In genomic region chr18:9055185-9055584, GRCh38 we compare ENCODE assay signal across 9 cellular contexts. TPM values are rescaled to one million over a fixed set of nuclear protein-coding genes. Genes with fewer than 3 reads are reported as not detected.
A peak's percentile ranks its signal among the peaks of the same experiment; 100 is the strongest.
DNase-seq lines count a peak whose midpoint lies in the region; ATAC-seq and TF ChIP-seq lines count a peak whose summit lies in the region.
"Had no signal": no experiment of that assay in that cellular context is flagged by ENCODE, and none has a peak within 500 bp of the region (broad histone marks: within the 10 kb centered on the region; RNA-seq: fewer than 3 reads in every experiment).

No MANE protein-coding gene starts in this region.

- H3K9ac ChIP-seq in OCI-LY1 (ENCODE audit: low read length) (peak overlapping the region; percentile 2; the same call in 1 of the 2 replicates), fibroblast of lung (ENCODE audit: insufficient read depth, low read length) (no peak overlapping the region)

- ATAC-seq in GM19043 (IDR thresholded peaks at IDR 0.05; ENCODE audit: low read depth, unreplicated experiment) = peak; percentile 58
- peak; percentile 92 for ATAC-seq in thoracic aorta (ENCODE audit: insufficient number of reproducible peaks, low FRiP score, low read depth)
- no peak for ATAC-seq in HG02798 (IDR thresholded peaks at IDR 0.05; ENCODE audit: poor library complexity, unreplicated experiment)
- ATAC-seq in HG02870 (IDR thresholded peaks at IDR 0.05; ENCODE audit: unreplicated experiment) = no peak

- peaks cover 1% of the 10 kb centered on the region for H3K27me3 Mint-ChIP-seq in endothelial cell (ENCODE audit: unreplicated experiment)
- H3K27me3 Mint-ChIP-seq: activated naive CD4-positive, alpha-beta T cell treated with anti-CD3 and anti-CD28 coated beads, Interleukin-2, amount 50 U/mL, for 24 hours had no signal

- no peak overlapping the region for H3K27ac Mint-ChIP-seq in endothelial cell (ENCODE audit: unreplicated experiment)
- H3K27ac Mint-ChIP-seq: activated naive CD4-positive, alpha-beta T cell treated with anti-CD3 and anti-CD28 coated beads, Interleukin-2, amount 50 U/mL, for 24 hours had no signal

- no peak overlapping the region for H3K4me3 Mint-ChIP-seq in endothelial cell (ENCODE audit: unreplicated experiment)
- H3K4me3 Mint-ChIP-seq: activated naive CD4-positive, alpha-beta T cell treated with anti-CD3 and anti-CD28 coated beads, Interleukin-2, amount 50 U/mL, for 24 hours had no signal

- H3K36me3 ChIP-seq in OCI-LY1 (ENCODE audit: insufficient read depth, low read length) = no peaks in the 10 kb centered on the region
- H3K36me3 ChIP-seq in fibroblast of lung (ENCODE audit: control insufficient read depth, insufficient read depth, low read length) = no peaks in the 10 kb centered on the region
- no peaks in the 10 kb centered on the region for H3K36me3 ChIP-seq in thoracic aorta

- peak overlapping the region; percentile 80; the same call in 1 of the 2 replicates for H2AFZ ChIP-seq in OCI-LY1 (ENCODE audit: low read length)
- no peak overlapping the region for H2AFZ ChIP-seq in fibroblast of lung (ENCODE audit: low read length)

- H3K4me1 Mint-ChIP-seq in endothelial cell (ENCODE audit: unreplicated experiment) = peaks cover 4% of the 10 kb centered on the region
- H3K4me1 Mint-ChIP-seq: activated naive CD4-positive, alpha-beta T cell treated with anti-CD3 and anti-CD28 coated beads, Interleukin-2, amount 50 U/mL, for 24 hours had no signal

- peaks cover 32% of the 10 kb centered on the region for H3K4me1 ChIP-seq in OCI-LY1 (ENCODE audit: insufficient read depth, low read length, severe bottlenecking)
- peaks cover 2% of the 10 kb centered on the region for H3K4me1 ChIP-seq in fibroblast of lung (ENCODE audit: control insufficient read depth, extremely low read depth, insufficient read depth, low read length)
- H3K4me1 ChIP-seq in thoracic aorta (ENCODE audit: control insufficient read depth in 1 of 2, low read depth in 2 of 2) = peaks cover 4 to 9% of the 10 kb centered on the region in 2 donors

- H3K36me3 Mint-ChIP-seq in endothelial cell (ENCODE audit: low read depth, unreplicated experiment) = peaks cover 3% of the 10 kb centered on the region
- H3K36me3 Mint-ChIP-seq: activated naive CD4-positive, alpha-beta T cell treated with anti-CD3 and anti-CD28 coated beads, Interleukin-2, amount 50 U/mL, for 24 hours had no signal

- TF ChIP-seq CTCF in 22Rv1 (IDR thresholded peaks at IDR 0.05) = peak; percentile 43
- peak; percentile 42; the same call in 1 of the 2 replicates for TF ChIP-seq CTCF in OCI-LY1 (IDR thresholded peaks at IDR 0.05; ENCODE audit: low read length)
- peak in 1 of 2 donors; percentile 22 for TF ChIP-seq CTCF in fibroblast of lung (conservative IDR thresholded peaks at IDR 0.05 in 1 of 2, IDR thresholded peaks at IDR 0.05 in 1 of 2; ENCODE audit: low read depth in 1 of 2, low read length in 2 of 2)
- TF ChIP-seq CTCF in thoracic aorta (IDR thresholded peaks at IDR 0.05) = no peak
- no peak for TF ChIP-seq CTCF in endothelial cell (IDR thresholded peaks at IDR 0.05; ENCODE audit: unreplicated experiment)

- H3K4me3 ChIP-seq in OCI-LY1 (ENCODE audit: low read depth, low read length, poor library complexity, severe bottlenecking) = no peak overlapping the region
- H3K4me3 ChIP-seq in fibroblast of lung (replicated peaks in 1 of 4; ENCODE audit: control extremely low read depth in 1 of 4, insufficient read depth in 1 of 4, low read depth in 3 of 4, low read length in 4 of 4) = no peak overlapping the region
- H3K4me3 ChIP-seq in thoracic aorta = no peak overlapping the region

- no peaks in the 10 kb centered on the region for H3K79me2 ChIP-seq in OCI-LY1 (ENCODE audit: insufficient read depth, low read length)
- H3K79me2 ChIP-seq in fibroblast of lung (ENCODE audit: control insufficient read depth, insufficient read depth, low read length) = no peaks in the 10 kb centered on the region

- peaks cover 9% of the 10 kb centered on the region; the same call in 1 of the 2 replicates for H3K9me3 ChIP-seq in OCI-LY1 (ENCODE audit: low read length)
- H3K9me3 ChIP-seq in fibroblast of lung (ENCODE audit: control insufficient read depth, insufficient read depth, low read depth, low read length) = no peaks in the 10 kb centered on the region
- H3K9me3 ChIP-seq in thoracic aorta = no peaks in the 10 kb centered on the region

- no peaks in the 10 kb centered on the region for H3K9me2 ChIP-seq in OCI-LY1 (ENCODE audit: low read depth, low read length)

- no peak overlapping the region for H3K4me2 ChIP-seq in OCI-LY1 (ENCODE audit: low read length)
- H3K4me2 ChIP-seq in fibroblast of lung (ENCODE audit: extremely low read depth, insufficient read depth, low read length) = no peak overlapping the region

- H3F3A ChIP-seq in OCI-LY1 (ENCODE audit: insufficient read depth, low read length) = no peaks in the 10 kb centered on the region

- H3K27me3 ChIP-seq in OCI-LY1 (ENCODE audit: insufficient read depth, low read length) (no peaks in the 10 kb centered on the region), fibroblast of lung (ENCODE audit: control insufficient read depth, insufficient read depth, low read length) (no peaks in the 10 kb centered on the region), thoracic aorta (replicated peaks; ENCODE audit: insufficient read depth) (no peaks in the 10 kb centered on the region)

- DNase-seq in fibroblast of lung (ENCODE audit: low read depth in 2 of 2) (peak; percentile 85 to 90), thoracic aorta (ENCODE audit: low spot score) (no peak), endothelial cell (ENCODE audit: low spot score) (no peak)

- no peak overlapping the region for H3K27ac ChIP-seq in 22Rv1
- peak overlapping the region; percentile 28 for H3K27ac ChIP-seq in OCI-LY1 (ENCODE audit: low read depth, low read length, poor library complexity, severe bottlenecking)
- H3K27ac ChIP-seq in fibroblast of lung (ENCODE audit: insufficient read depth, low read length) = no peak overlapping the region
- H3K27ac ChIP-seq in thoracic aorta = peak overlapping the region; percentile 33 to 58

- H3K9me3 Mint-ChIP-seq in endothelial cell (ENCODE audit: unreplicated experiment) = no peaks in the 10 kb centered on the region
- H3K9me3 Mint-ChIP-seq: activated naive CD4-positive, alpha-beta T cell treated with anti-CD3 and anti-CD28 coated beads, Interleukin-2, amount 50 U/mL, for 24 hours had no signal

- H4K20me1 ChIP-seq in OCI-LY1 (ENCODE audit: insufficient read depth, low read length) = no peaks in the 10 kb centered on the region
- no peaks in the 10 kb centered on the region for H4K20me1 ChIP-seq in fibroblast of lung (ENCODE audit: control insufficient read depth, extremely low read depth, insufficient read depth, low read length)

RNA-seq across cellular contexts. Expression of gene NDUFV2, which starts 47.3 kb away (rescaled TPM):
- total RNA-seq in fibroblast of lung (89.6 and 97.3 TPM in 2 replicates), thoracic aorta (10 to 100 TPM; 44.0 to 94.9 TPM), endothelial cell (ENCODE audit: unreplicated experiment) (102 TPM)
- polyA plus RNA-seq in fibroblast of lung = 128 and 133 TPM in 2 replicates
- polyA plus RNA-seq in fibroblast of lung (2012) = 156 and 174 TPM in 2 replicates
- 6.8 and 9.9 TPM in 2 replicates for polyA minus RNA-seq in fibroblast of lung (ENCODE audit: low replicate concordance)

Comparison
In these comparisons a context has a peak if more than half of its experiments do, and no peak if none do; other contexts are left out.
1. H3K27ac ChIP-seq: peak in OCI-LY1 (single experiment) and thoracic aorta (2 of 2); none in 22Rv1 (single experiment) and fibroblast of lung (single experiment).
2. CTCF ChIP-seq: peak in 22Rv1 (single experiment) and OCI-LY1 (single experiment); none in thoracic aorta (single experiment) and endothelial cell (single experiment).
3. ATAC-seq: peak in GM19043 (single experiment) and thoracic aorta (single experiment); none in HG02798 (single experiment) and HG02870 (single experiment).
4. DNase-seq: peak in fibroblast of lung (2 of 2); none in thoracic aorta (single experiment) and endothelial cell (single experiment).